18 cellular contexts compared by ENCODE assay signal in the genomic region with DNA sequence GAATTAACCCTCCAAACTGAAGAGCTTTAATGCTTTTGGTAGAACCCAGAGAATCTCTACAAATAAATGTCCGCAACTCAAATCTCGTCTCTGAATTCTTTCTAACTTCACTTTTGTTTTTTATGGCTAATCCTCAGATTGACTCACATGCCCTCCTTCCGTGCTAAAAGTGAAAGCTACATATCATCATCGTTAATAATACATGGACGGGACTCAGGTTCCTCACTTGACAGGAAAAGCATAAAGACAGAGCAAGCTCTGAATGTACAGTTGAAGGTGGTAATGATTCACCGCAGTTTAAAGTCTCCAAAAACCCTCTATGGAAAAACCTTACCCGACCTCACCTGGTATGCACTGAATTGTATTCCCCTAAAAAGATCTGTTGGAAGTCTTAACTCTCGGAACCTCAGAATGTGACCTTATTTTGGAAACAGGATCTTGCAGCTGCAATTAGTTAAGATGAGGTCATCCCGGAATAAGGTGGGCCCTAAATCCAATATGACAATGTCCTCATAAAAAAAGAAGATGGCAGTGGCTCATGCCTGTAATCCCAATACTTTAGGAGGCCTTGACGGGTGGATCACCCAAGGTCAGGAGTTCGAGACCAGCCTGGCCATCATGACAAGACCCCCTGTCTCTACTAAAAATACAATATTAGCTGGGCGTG.
DNase-seq lines count a peak whose midpoint lies in the region; ATAC-seq, FAIRE-seq and TF ChIP-seq lines count a peak whose summit lies in the region.
"Had no signal": no experiment of that assay in that cellular context is flagged by ENCODE, and none has a peak within 500 bp of the region (broad histone marks: within the 10 kb centered on the region; RNA-seq: fewer than 3 reads in every experiment).

No MANE protein-coding gene starts in this region.

- ATAC-seq in activated CD4-positive, alpha-beta T cell treated with anti-CD3 and anti-CD28 coated beads for 36 hours: peak; percentile 49
- no peak for ATAC-seq in HG02678 (IDR thresholded peaks at IDR 0.05; ENCODE audit: unreplicated experiment)
- ATAC-seq: stimulated activated naive CD8-positive, alpha-beta T cell treated with anti-CD3 and anti-CD28 coated beads, Interleukin-15, Interleukin-2, amounts not matched to agents 100 U/mL and 50 U/mL, for 24 hours had no signal

- CTCF ChIA-PET in activated CD4-positive, alpha-beta T cell treated with anti-CD3 and anti-CD28 coated beads for 36 hours (lab: Charles Lee): interaction anchor here (0.6 kb wide), 1 partner anchor 40 kb away, joined by 4 read pairs; no protein-coding TSS in a partner anchor
- CTCF ChIA-PET in activated CD4-positive, alpha-beta T cell treated with anti-CD3 and anti-CD28 coated beads, Interleukin-2, amount 10 ng/mL, durations not matched to agents 7 days and 5 days (lab: Charles Lee): interaction anchor here (1.5 kb wide), 1 partner anchor 10 kb away, joined by 3 read pairs; no protein-coding TSS in a partner anchor

- no peak overlapping the region for H3K27ac Mint-ChIP-seq in activated CD4-positive, alpha-beta T cell treated with anti-CD3 and anti-CD28 coated beads for 36 hours
- H3K27ac Mint-ChIP-seq in activated CD4-positive, alpha-beta T cell treated with anti-CD3 and anti-CD28 coated beads, Interleukin-2, amount 10 ng/mL, durations not matched to agents 7 days and 5 days: no peak overlapping the region
- H3K27ac Mint-ChIP-seq: activated CD4-positive, alpha-beta T cell treated with anti-CD3 and anti-CD28 coated beads, Interleukin-2, amount 10 ng/mL, durations not matched to agents 24 days and 14 days had no signal

- DNase-seq in activated CD4-positive, alpha-beta T cell treated with anti-CD3 and anti-CD28 coated beads for 36 hours: no peak
- no peak for DNase-seq in activated CD4-positive, alpha-beta T cell treated with anti-CD3 and anti-CD28 coated beads, Interleukin-2, amount 10 ng/mL, durations not matched to agents 7 days and 5 days
- peak; percentile 66 to 88 for DNase-seq in NOMO-1 (lab: John Stamatoyannopoulos, UW; ENCODE audit: unreplicated experiment in 2 of 2)
- DNase-seq in fibroblast of the aortic adventitia (ENCODE audit: low read depth): peak; percentile 50
- DNase-seq in small intestine: peak; percentile 69
- no peak for DNase-seq in NCI-H446 treated with DMSO at 0.1 percent for 48 hours (lab: John Stamatoyannopoulos, UW)
- no peak for DNase-seq in GM13976 (ENCODE audit: low spot score)
- DNase-seq: activated CD4-positive, alpha-beta T cell treated with anti-CD3 and anti-CD28 coated beads, Interleukin-2, amount 10 ng/mL, durations not matched to agents 24 days and 14 days; activated T-cell treated with anti-CD3 and anti-CD28 coated beads, Interleukin-2, amount 50 U/mL, for 48 hours; effector CD4-positive, alpha-beta T cell; GF-D8; HCEC 1CT; NCI-H187 treated with DMSO at 0.1 percent for 48 hours; NCI-H524 treated with DMSO at 0.1 percent for 48 hours; retina; stimulated activated naive CD8-positive, alpha-beta T cell treated with anti-CD3 and anti-CD28 coated beads, Interleukin-15, Interleukin-2, amounts not matched to agents 100 U/mL and 50 U/mL, for 24 hours had no signal

- 52 to 64% (median 63%) methylated on average over 12 of the region's 12 CpGs for WGBS in small intestine, 3 donors

- no peaks in the 10 kb centered on the region for H3K27me3 Mint-ChIP-seq in activated CD4-positive, alpha-beta T cell treated with anti-CD3 and anti-CD28 coated beads for 36 hours
- no peaks in the 10 kb centered on the region for H3K27me3 Mint-ChIP-seq in activated CD4-positive, alpha-beta T cell treated with anti-CD3 and anti-CD28 coated beads, Interleukin-2, amount 10 ng/mL, durations not matched to agents 7 days and 5 days
- H3K27me3 Mint-ChIP-seq: activated CD4-positive, alpha-beta T cell treated with anti-CD3 and anti-CD28 coated beads, Interleukin-2, amount 10 ng/mL, durations not matched to agents 24 days and 14 days had no signal

- H3K36me3 Mint-ChIP-seq in activated CD4-positive, alpha-beta T cell treated with anti-CD3 and anti-CD28 coated beads for 36 hours (ENCODE audit: low read depth): peaks cover 36% of the 10 kb centered on the region
- peaks cover 46% of the 10 kb centered on the region for H3K36me3 Mint-ChIP-seq in activated CD4-positive, alpha-beta T cell treated with anti-CD3 and anti-CD28 coated beads, Interleukin-2, amount 10 ng/mL, durations not matched to agents 7 days and 5 days (ENCODE audit: low read depth)

- TF ChIP-seq CTCF in fibroblast of the aortic adventitia (IDR thresholded peaks at IDR 0.05; ENCODE audit: insufficient read depth, low read length): no peak
- TF ChIP-seq CTCF in GM13976 (IDR thresholded peaks at IDR 0.05; ENCODE audit: borderline replicate concordance, control extremely low read depth, extremely low read depth, insufficient read depth, missing control alignments): no peak

- H3K4me3 ChIP-seq in fibroblast of the aortic adventitia (ENCODE audit: low read depth, low read length): no peak overlapping the region
- H3K4me3 ChIP-seq in small intestine (ENCODE audit: low read depth in 1 of 2, low read length in 2 of 2): no peak overlapping the region

- no peak for FAIRE-seq in small intestine (lab: Jason Lieb, UNC)

- intact Hi-C loops in activated CD4-positive, alpha-beta T cell treated with anti-CD3 and anti-CD28 coated beads for 36 hours (cut with DNase I, micrococcal nuclease): no loop called here

- POLR2A ChIA-PET in activated CD4-positive, alpha-beta T cell treated with anti-CD3 and anti-CD28 coated beads for 36 hours (lab: Charles Lee): no interaction called here
- POLR2A ChIA-PET in activated CD4-positive, alpha-beta T cell treated with anti-CD3 and anti-CD28 coated beads, Interleukin-2, amount 10 ng/mL, durations not matched to agents 7 days and 5 days (lab: Charles Lee): no interaction called here

- no peak overlapping the region for H3K4me3 Mint-ChIP-seq in activated CD4-positive, alpha-beta T cell treated with anti-CD3 and anti-CD28 coated beads for 36 hours
- H3K4me3 Mint-ChIP-seq in activated CD4-positive, alpha-beta T cell treated with anti-CD3 and anti-CD28 coated beads, Interleukin-2, amount 10 ng/mL, durations not matched to agents 7 days and 5 days: no peak overlapping the region
- H3K4me3 Mint-ChIP-seq: activated CD4-positive, alpha-beta T cell treated with anti-CD3 and anti-CD28 coated beads, Interleukin-2, amount 10 ng/mL, durations not matched to agents 24 days and 14 days had no signal

- H3K4me1 ChIP-seq in small intestine (ENCODE audit: control insufficient read depth in 2 of 2, insufficient read depth in 1 of 2, low read depth in 1 of 2, low read length in 1 of 2): no peaks in the 10 kb centered on the region

- H3K36me3 ChIP-seq in small intestine (ENCODE audit: control insufficient read depth in 2 of 2, insufficient read depth in 2 of 2, low read length in 2 of 2): no peaks in the 10 kb centered on the region

- peaks cover 52% of the 10 kb centered on the region for H3K4me1 Mint-ChIP-seq in activated CD4-positive, alpha-beta T cell treated with anti-CD3 and anti-CD28 coated beads for 36 hours
- peaks cover 13% of the 10 kb centered on the region for H3K4me1 Mint-ChIP-seq in activated CD4-positive, alpha-beta T cell treated with anti-CD3 and anti-CD28 coated beads, Interleukin-2, amount 10 ng/mL, durations not matched to agents 7 days and 5 days

- no peaks in the 10 kb centered on the region for H3K9me3 ChIP-seq in small intestine (ENCODE audit: control insufficient read depth, low read depth)

- in situ Hi-C loops in GM13976 (cut with MboI; ENCODE audit: low sequenced_read_pairs, unreplicated experiment): no loop called here

- no peaks in the 10 kb centered on the region for H3K9me3 Mint-ChIP-seq in activated CD4-positive, alpha-beta T cell treated with anti-CD3 and anti-CD28 coated beads for 36 hours (ENCODE audit: low read depth)
- no peaks in the 10 kb centered on the region for H3K9me3 Mint-ChIP-seq in activated CD4-positive, alpha-beta T cell treated with anti-CD3 and anti-CD28 coated beads, Interleukin-2, amount 10 ng/mL, durations not matched to agents 7 days and 5 days

- no peak overlapping the region for H3K27ac ChIP-seq in small intestine (ENCODE audit: low read depth in 1 of 2, low read length in 1 of 2)
- H3K27ac ChIP-seq: 22Rv1 had no signal

- H3K27me3 ChIP-seq in small intestine (ENCODE audit: control insufficient read depth in 2 of 2, insufficient read depth in 2 of 2, low read length in 2 of 2): no peaks in the 10 kb centered on the region

Comparison
In these comparisons a context has a peak if more than half of its experiments do, and no peak if none do; other contexts are left out.
1. DNase-seq: peak in NOMO-1 (2 of 2), fibroblast of the aortic adventitia (single experiment) and small intestine (single experiment); none in activated CD4-positive, alpha-beta T cell treated with anti-CD3 and anti-CD28 coated beads for 36 hours (single experiment), activated CD4-positive, alpha-beta T cell treated with anti-CD3 and anti-CD28 coated beads, Interleukin-2, amount 10 ng/mL, durations not matched to agents 7 days and 5 days (single experiment), NCI-H446 treated with DMSO at 0.1 percent for 48 hours (single experiment) and GM13976 (single experiment).